In genomic region chr16:30893744-30894539, GRCh38 we compare ENCODE assay signal across 8 cellular contexts. TPM values are rescaled to one million over a fixed set of nuclear protein-coding genes. Genes with fewer than 3 reads are reported as not detected.
DNase-seq lines count a peak whose midpoint lies in the region; ATAC-seq, FAIRE-seq and TF ChIP-seq lines count a peak whose summit lies in the region.

BCL7C (minus strand) TSS chr16:30894077; CDS start chr16:30893944, 133 bp downstream.

- TF ChIP-seq POLR2A in A549 (IDR thresholded peaks at IDR 0.05; ENCODE audit: low read length) = peak; percentile 81

- peak within 1 kb of the TSS; percentile 56 for H3K4me3 ChIP-seq in A549
- H3K4me3 ChIP-seq in cardiac fibroblast (replicated peaks in 1 of 2; ENCODE audit: low read depth in 2 of 2, low read length in 2 of 2) = peak within 1 kb of the TSS; percentile 77 to 87

- no peak for TF ChIP-seq EP300 in A549 (IDR thresholded peaks at IDR 0.05)

- H3K4me3 Mint-ChIP-seq in WTC11 = peak within 1 kb of the TSS; percentile 86

- CTCF ChIA-PET in A549 (lab: Yijun Ruan, JAX) = interaction anchor here (0.8 to 4.7 kb wide), 7 partner anchors 8 to 91 kb away, joined by 4 to 22 read pairs (median 5); no protein-coding TSS in a partner anchor
- CTCF ChIA-PET in WTC11 (lab: Charles Lee) = interaction anchor here (1.2 to 1.8 kb wide), 2 partner anchors 49 to 55 kb away, joined by 3 to 11 read pairs; no protein-coding TSS in a partner anchor

- no peaks in the 10 kb centered on the region for H3K9me3 Mint-ChIP-seq in WTC11

- no peaks in the 10 kb centered on the region for H3K9me3 ChIP-seq in A549

- H3K4me1 ChIP-seq in A549 = peaks cover 34% of the 10 kb centered on the region

- FAIRE-seq in A549 (lab: Jason Lieb, UNC) (no peak), GM18507 (lab: Jason Lieb, UNC) (peak; percentile 62)

- peaks cover 24% of the 10 kb centered on the region for H3K4me1 Mint-ChIP-seq in WTC11

- peak within 1 kb of the TSS; percentile 79 to 95 for H3K27ac ChIP-seq in A549

- DNase-seq in A549 (ENCODE audit: low read depth in 1 of 2, low spot score in 1 of 2) = peak; percentile 67 to 93
- peak; percentile 72 for DNase-seq in GM18507 (ENCODE audit: extremely low spot score, insufficient read length, low read depth)
- DNase-seq in NCI-H2171 (lab: John Stamatoyannopoulos, UW) = peak; percentile 82
- peak; percentile 92 for DNase-seq in WTC11 (ENCODE audit: low spot score)
- DNase-seq in cardiac fibroblast (ENCODE audit: low read depth in 2 of 2) = peak; percentile 82 to 91
- peak; percentile 81 for DNase-seq in iris pigment epithelial cell (ENCODE audit: low read depth)
- peak; percentile 85 for DNase-seq in stimulated activated CD4-positive, alpha-beta T cell treated with anti-CD3 and anti-CD28 coated beads, Interleukin-12 subunit alpha, Interleukin-12 subunit beta, amount 100 ng/mL, for 4 hours

- peak in 1 of 2 experiments; percentile 49; a peak in 2 of 5 replicates for TF ChIP-seq RAD21 in A549 (conservative IDR thresholded peaks at IDR 0.05 in 1 of 2, IDR thresholded peaks at IDR 0.05 in 1 of 2)

- ATAC-seq in A549 = peak; percentile 86 to 87
- ATAC-seq in HG02981 (IDR thresholded peaks at IDR 0.05; ENCODE audit: unreplicated experiment) = peak; percentile 60
- ATAC-seq in WTC11 = peak; percentile 76

- no peak within 1 kb of the TSS; the same call in 1 of the 2 replicates for H3K27ac Mint-ChIP-seq in WTC11

- 1% methylated on average over 39 of the region's 97 CpGs for WGBS in A549 (ENCODE audit: missing lambda C conversion rate)

- TF ChIP-seq CTCF in A549 (IDR thresholded peaks at IDR 0.05) (peak; percentile 67), WTC11 (IDR thresholded peaks at IDR 0.05) (no peak), cardiac fibroblast (IDR thresholded peaks at IDR 0.05; ENCODE audit: low read depth, low read length) (peak; percentile 25)

- peak within 1 kb of the TSS; percentile 64 for H3K4me2 ChIP-seq in A549

- POLR2A ChIA-PET in A549 (lab: Yijun Ruan, JAX) = interaction anchor here (1.0 to 2.7 kb wide), 2 partner anchors 8 to 19 kb away, joined by 3 to 16 read pairs; no protein-coding TSS in a partner anchor
- POLR2A ChIA-PET in WTC11 (lab: Charles Lee) = interaction anchor here (0.5 to 1.5 kb wide), 3 partner anchors 8 to 119 kb away, joined by 3 read pairs; no protein-coding TSS in a partner anchor

- H3K36me3 Mint-ChIP-seq in WTC11 = peaks cover 3% of the 10 kb centered on the region; the same call in 1 of the 2 replicates

- peaks cover 25% of the 10 kb centered on the region for H3K27me3 Mint-ChIP-seq in WTC11 (ENCODE audit: low read depth)

TF ChIP-seq in A549, 52 proteins besides CTCF, POLR2A, EP300 and RAD21 (continues in another document):
- TF ChIP-seq USF2 (IDR thresholded peaks at IDR 0.05) = peak; percentile 85
- TF ChIP-seq HOXB13 (CRISPR knock-in tag; IDR thresholded peaks at IDR 0.05; ENCODE audit: low read depth) = peak; percentile 99
- TF ChIP-seq RCOR1 (IDR thresholded peaks at IDR 0.05; ENCODE audit: low read depth, low read length) = no peak
- TF ChIP-seq PBX3 (IDR thresholded peaks at IDR 0.05) = no peak
- TF ChIP-seq TP53 (CRISPR knock-in tag; IDR thresholded peaks at IDR 0.05) = peak; percentile 93
- no peak for TF ChIP-seq KDM1A (IDR thresholded peaks at IDR 0.05; ENCODE audit: low read depth)
- TF ChIP-seq NFE2L2 (conservative IDR thresholded peaks at IDR 0.05; ENCODE audit: low read length) = no peak
- TF ChIP-seq CHD2 (IDR thresholded peaks at IDR 0.05; ENCODE audit: low read length, partially characterized antibody) = peak; percentile 80

TF ChIP-seq in WTC11, 78 proteins besides CTCF, POLR2A, EP300 and RAD21 (continues in another document):
- TF ChIP-seq PRRX2 (CRISPR knock-in tag; IDR thresholded peaks at IDR 0.05) (0 out of 2 replicates have a peak, but pooled peaks have one; percentile 42), ZNF281 (CRISPR knock-in tag; IDR thresholded peaks at IDR 0.05) (0 out of 2 replicates have a peak, but pooled peaks have one; percentile 65), MLX (CRISPR knock-in tag; IDR thresholded peaks at IDR 0.05) (no peak), RORB (CRISPR knock-in tag; IDR thresholded peaks at IDR 0.05) (no peak), SOX15 (CRISPR knock-in tag; IDR thresholded peaks at IDR 0.05) (no peak), TEAD4 (CRISPR knock-in tag; IDR thresholded peaks at IDR 0.05) (no peak; the same call in 1 of the 2 replicates), NFE2L1 (CRISPR knock-in tag; IDR thresholded peaks at IDR 0.05) (peak; percentile 85), E2F1 (CRISPR knock-in tag; IDR thresholded peaks at IDR 0.05) (no peak), ZNF512 (CRISPR knock-in tag; IDR thresholded peaks at IDR 0.05; ENCODE audit: borderline replicate concordance) (no peak), GABPB1 (CRISPR knock-in tag; IDR thresholded peaks at IDR 0.05) (peak; percentile 58), E2F4 (CRISPR knock-in tag; IDR thresholded peaks at IDR 0.05; ENCODE audit: borderline replicate concordance, low read depth) (peak; percentile 74; the same call in 1 of the 2 replicates), ZNF396 (CRISPR knock-in tag; IDR thresholded peaks at IDR 0.05; ENCODE audit: borderline replicate concordance) (no peak), ZNF138 (CRISPR knock-in tag; conservative IDR thresholded peaks at IDR 0.05) (no peak), HMGA2 (CRISPR knock-in tag; IDR thresholded peaks at IDR 0.05) (no peak), JUN (CRISPR knock-in tag; IDR thresholded peaks at IDR 0.05) (0 out of 2 replicates have a peak, but pooled peaks have one; percentile 62)

RNA-seq across cellular contexts. Expression of gene BCL7C, which starts in this region (rescaled TPM):
- polyA plus RNA-seq in A549 (2011; rRNA removed) (9.5 and 10.8 TPM in 2 replicates), A549 (2017; fragmentation: RNase III; extraction: RNeasy Plus Mini Kit Qiagen cat#74134 plus additional on column Dnase treatment) (12.9 to 13.9 TPM (median 13.6 TPM) in 3 replicates)
- 23.9 and 29.3 TPM in 2 replicates for polyA plus RNA-seq in A549 (2012; cell fraction: cytosol; rRNA removed)
- polyA plus RNA-seq in A549 (2012; cell fraction: nucleus; rRNA removed) = 13.5 and 14.3 TPM in 2 replicates
- polyA minus RNA-seq in A549 (2011; rRNA and poly(A)+ RNA removed) = 2.3 and 3.6 TPM in 2 replicates
- total RNA-seq in WTC11 (2021) = 18.3 to 20.3 TPM (median 18.7 TPM) in 3 replicates

Comparison
In these comparisons a context has a peak if more than half of its experiments do, and no peak if none do; other contexts are left out.
1. Peak in every context shown above with its lines: DNase-seq, ATAC-seq, H3K4me3 ChIP-seq and H3K27ac ChIP-seq.